1 cellular context compared by ENCODE assay signal in genomic region chr20:25571240-25571639, GRCh38.
TF ChIP-seq lines count a peak whose summit lies in the region.

No MANE protein-coding gene starts in this region.

TF ChIP-seq in K562, 482 proteins besides CTCF, POLR2A, EP300 and RAD21 (continued from another document):
- TF ChIP-seq ZBTB33 (CRISPR knock-in tag; IDR thresholded peaks at IDR 0.05): no peak
- TF ChIP-seq POLR2G (IDR thresholded peaks at IDR 0.05; ENCODE audit: low read depth, low read length): no peak
- TF ChIP-seq ZMIZ1 (IDR thresholded peaks at IDR 0.05; ENCODE audit: low read depth in 2 of 2, low read length in 2 of 2): no peak
- no peak for TF ChIP-seq ID3 (CRISPR knock-in tag; IDR thresholded peaks at IDR 0.05)
- TF ChIP-seq ID3 (tag; IDR thresholded peaks at IDR 0.05): no peak
- TF ChIP-seq POU5F1 (IDR thresholded peaks at IDR 0.05; ENCODE audit: borderline replicate concordance, low read depth, low read length, partially characterized antibody): no peak
- TF ChIP-seq HDAC3 (IDR thresholded peaks at IDR 0.05; ENCODE audit: borderline replicate concordance, partially characterized antibody): no peak
- no peak for TF ChIP-seq EZH2 (IDR thresholded peaks at IDR 0.05; ENCODE audit: borderline replicate concordance, low read depth, low read length)
- TF ChIP-seq CBFA2T3 (IDR thresholded peaks at IDR 0.05): peak; percentile 34; the same call in 1 of the 2 replicates
- TF ChIP-seq CBFA2T2 (conservative IDR thresholded peaks at IDR 0.05): 0 out of 2 replicates have a peak, but pooled peaks have one; percentile 4
- TF ChIP-seq FOXM1 (IDR thresholded peaks at IDR 0.05; ENCODE audit: low read depth): no peak
- no peak for TF ChIP-seq FOXM1 (CRISPR knock-in tag; IDR thresholded peaks at IDR 0.05; ENCODE audit: low read depth)
- TF ChIP-seq, protein P1, sequence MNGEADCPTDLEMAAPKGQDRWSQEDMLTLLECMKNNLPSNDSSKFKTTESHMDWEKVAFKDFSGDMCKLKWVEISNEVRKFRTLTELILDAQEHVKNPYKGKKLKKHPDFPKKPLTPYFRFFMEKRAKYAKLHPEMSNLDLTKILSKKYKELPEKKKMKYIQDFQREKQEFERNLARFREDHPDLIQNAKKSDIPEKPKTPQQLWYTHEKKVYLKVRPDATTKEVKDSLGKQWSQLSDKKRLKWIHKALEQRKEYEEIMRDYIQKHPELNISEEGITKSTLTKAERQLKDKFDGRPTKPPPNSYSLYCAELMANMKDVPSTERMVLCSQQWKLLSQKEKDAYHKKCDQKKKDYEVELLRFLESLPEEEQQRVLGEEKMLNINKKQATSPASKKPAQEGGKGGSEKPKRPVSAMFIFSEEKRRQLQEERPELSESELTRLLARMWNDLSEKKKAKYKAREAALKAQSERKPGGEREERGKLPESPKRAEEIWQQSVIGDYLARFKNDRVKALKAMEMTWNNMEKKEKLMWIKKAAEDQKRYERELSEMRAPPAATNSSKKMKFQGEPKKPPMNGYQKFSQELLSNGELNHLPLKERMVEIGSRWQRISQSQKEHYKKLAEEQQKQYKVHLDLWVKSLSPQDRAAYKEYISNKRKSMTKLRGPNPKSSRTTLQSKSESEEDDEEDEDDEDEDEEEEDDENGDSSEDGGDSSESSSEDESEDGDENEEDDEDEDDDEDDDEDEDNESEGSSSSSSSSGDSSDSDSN (IDR thresholded peaks at IDR 0.05; ENCODE audit: borderline replicate concordance in 1 of 2, low read depth in 2 of 2, low read length in 2 of 2): no peak
- no peak for TF ChIP-seq NCOA1 (IDR thresholded peaks at IDR 0.05; ENCODE audit: low read depth)
- no peak for TF ChIP-seq PRPF4 (IDR thresholded peaks at IDR 0.05; ENCODE audit: insufficient read depth, low read depth, low read length, poor library complexity, severe bottlenecking)
TF ChIP-seq in K562: peak in this region for 3.
